12 cellular contexts compared by ENCODE assay signal in the genomic region with DNA sequence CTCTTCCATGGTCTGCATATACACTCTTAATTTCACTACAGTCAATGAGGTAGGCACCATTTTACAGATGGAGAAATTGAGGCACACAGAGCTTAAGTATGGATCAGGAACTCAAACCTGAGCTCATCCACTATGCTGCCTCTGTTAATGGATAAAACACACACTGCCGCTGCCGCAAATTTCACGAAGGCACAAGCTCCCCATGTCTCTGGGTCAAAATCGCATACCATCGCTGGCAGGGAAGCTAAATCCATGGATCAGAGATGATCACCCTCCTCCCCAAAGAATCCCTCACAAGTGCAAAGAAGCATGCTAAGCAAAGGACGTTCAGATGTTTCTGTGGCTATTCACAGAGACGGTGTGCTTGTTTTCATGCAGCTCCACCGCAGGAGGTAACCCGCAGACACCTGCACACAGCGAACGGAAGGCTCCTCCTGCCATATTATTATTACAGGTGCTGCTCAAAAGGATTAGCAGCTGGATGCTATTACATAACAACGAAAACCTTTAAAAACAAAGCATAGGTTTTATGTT.
DNase-seq lines count a peak whose midpoint lies in the region; ATAC-seq and TF ChIP-seq lines count a peak whose summit lies in the region.
"Had no signal": no experiment of that assay in that cellular context is flagged by ENCODE, and none has a peak within 500 bp of the region (broad histone marks: within the 10 kb centered on the region; RNA-seq: fewer than 3 reads in every experiment).

No MANE protein-coding gene starts in this region.

- H3K4me1 ChIP-seq in HCT116 (ENCODE audit: control insufficient read depth in 1 of 2, insufficient read depth in 2 of 2, low read length in 2 of 2) (peaks cover 67 to 82% of the 10 kb centered on the region in 2 experiments), testis (peaks cover 15% of the 10 kb centered on the region)

- no peaks in the 10 kb centered on the region for H3K9me3 Mint-ChIP-seq in immature natural killer cell

- H3K4me3 ChIP-seq in HCT116 (replicated peaks in 1 of 2; ENCODE audit: low read depth in 1 of 2, low read length in 2 of 2) (no peak overlapping the region), testis (no peak overlapping the region)
- H3K4me3 ChIP-seq: GM12878, SJSA1, skin epidermis had no signal

- TF ChIP-seq CTCF in HCT116 (IDR thresholded peaks at IDR 0.05 in 2 of 3, conservative IDR thresholded peaks at IDR 0.05 in 1 of 3; ENCODE audit: borderline replicate concordance in 1 of 3, insufficient read depth in 1 of 3, low read depth in 2 of 3, low read length in 2 of 3), result no peak
- TF ChIP-seq CTCF in testis (IDR thresholded peaks at IDR 0.05), result no peak

- intact Hi-C loops in HCT116 (cut with micrococcal nuclease) (no loop called here), testis (cut with DNase I; ENCODE audit: low total_unique reads) (no loop called here)

- CTCF ChIA-PET in HCT116 (lab: Charles Lee), result no interaction called here

- POLR2A ChIA-PET in HCT116 (lab: Charles Lee), result no interaction called here

- peaks cover 60% of the 10 kb centered on the region for H3K79me2 ChIP-seq in HCT116 (ENCODE audit: insufficient read depth, low read length)

- H3K4me2 ChIP-seq in HCT116 (ENCODE audit: low read length), result peak overlapping the region; percentile 76; the same call in 1 of the 2 replicates

- TF ChIP-seq RAD21 in HCT116 (IDR thresholded peaks at IDR 0.05; ENCODE audit: low read depth), result no peak

- H3K36me3 Mint-ChIP-seq in immature natural killer cell, result peaks cover 0 to 15% (median 4%) of the 10 kb centered on the region in 3 donors

- BruUV-seq in HCT116 (replicated peaks; lab: Mats Ljungman, UMichigan), result no TSS peak

- H3K9me3 ChIP-seq in HCT116 (ENCODE audit: control insufficient read depth in 1 of 2, insufficient read depth in 1 of 2, low read depth in 1 of 2, low read length in 2 of 2), result no peaks in the 10 kb centered on the region
- H3K9me3 ChIP-seq in testis, result no peaks in the 10 kb centered on the region
- H3K9me3 ChIP-seq: SJSA1 had no signal

- H3K27ac ChIP-seq in HCT116 (ENCODE audit: low read depth, low read length), result peak overlapping the region; percentile 98
- no peak overlapping the region for H3K27ac ChIP-seq in testis
- H3K27ac ChIP-seq: SJSA1, skin epidermis had no signal

- no peak overlapping the region for H3K9ac ChIP-seq in HCT116 (ENCODE audit: low read length)

- H3K27ac Mint-ChIP-seq in immature natural killer cell, result no peak overlapping the region

- H4K20me1 ChIP-seq in HCT116 (ENCODE audit: insufficient read depth), result no peaks in the 10 kb centered on the region

- no peak for TF ChIP-seq POLR2A in HCT116 (IDR thresholded peaks at IDR 0.05; ENCODE audit: borderline replicate concordance, extremely low read depth, insufficient read depth, insufficient read length)
- TF ChIP-seq POLR2A in testis (IDR thresholded peaks at IDR 0.05), result no peak

- H3K9me2 ChIP-seq in HCT116 (ENCODE audit: insufficient read depth), result no peaks in the 10 kb centered on the region

- H2AFZ ChIP-seq in HCT116 (ENCODE audit: low read depth, low read length, poor library complexity, severe bottlenecking), result no peak overlapping the region

- peaks cover 0 to 3% (median 0%) of the 10 kb centered on the region in 3 donors for H3K27me3 Mint-ChIP-seq in immature natural killer cell (ENCODE audit: low read depth in 3 of 3)

- no peak overlapping the region for H3K4me3 Mint-ChIP-seq in immature natural killer cell

- DNase-seq in HCT116 (ENCODE audit: low read depth, low spot score) (no peak), NCI-H146 treated with DMSO at 0.1 percent for 48 hours (lab: John Stamatoyannopoulos, UW; ENCODE audit: unreplicated experiment) (peak; percentile 88), SHP77 (lab: John Stamatoyannopoulos, UW) (peak; percentile 44 to 60), iris pigment epithelial cell (ENCODE audit: low read depth) (peak; percentile 29), testis (no peak), NOMO-1 treated with dmso at 0.1 percent for 144 hours (lab: John Stamatoyannopoulos, UW; ENCODE audit: unreplicated experiment) (no peak), immature natural killer cell (no peak)
- DNase-seq: NCI-H1092 treated with DMSO at 0.1 percent for 48 hours had no signal

- ATAC-seq in HCT116 (no peak), GM18520 (IDR thresholded peaks at IDR 0.05; ENCODE audit: unreplicated experiment) (no peak)
- ATAC-seq: GM12878 had no signal

- H3K27me3 ChIP-seq in HCT116 (ENCODE audit: insufficient read depth, low read length), result no peaks in the 10 kb centered on the region
- no peaks in the 10 kb centered on the region for H3K27me3 ChIP-seq in testis
- H3K27me3 ChIP-seq: SJSA1 had no signal

- 89 to 91% methylated on average over 12 of the region's 12 CpGs for WGBS in testis, 2 donors

- RAD21 ChIA-PET in HCT116 (lab: Charles Lee; ENCODE audit: low non-redundant PET in 1 of 2, low total read pairs in 2 of 2, uncharacterized antibody in 2 of 2, unreplicated experiment in 2 of 2), result no interaction called here

- H3K4me1 Mint-ChIP-seq in immature natural killer cell, result peaks cover 60 to 71% of the 10 kb centered on the region in 2 donors

- H3K36me3 ChIP-seq in HCT116 (ENCODE audit: control insufficient read depth in 1 of 2, insufficient read depth in 2 of 2, low read length in 2 of 2), result 0 out of 4 replicates have a peak, but pooled peaks cover under 1 to 7% of the 10 kb centered on the region in 2 experiments
- H3K36me3 ChIP-seq in testis (ENCODE audit: low read depth, missing control alignments), result no peaks in the 10 kb centered on the region

TF ChIP-seq in HCT116, 20 proteins besides CTCF, POLR2A, EP300 and RAD21:
- TF ChIP-seq EZH2 (IDR thresholded peaks at IDR 0.05) (no peak), EZH2phosphoT487 (IDR thresholded peaks at IDR 0.05; ENCODE audit: borderline replicate concordance) (no peak), SIN3A (IDR thresholded peaks at IDR 0.05; ENCODE audit: low read depth) (no peak), POLR2AphosphoS5 (IDR thresholded peaks at IDR 0.05; ENCODE audit: low read depth, low read length) (no peak), EGR1 (IDR thresholded peaks at IDR 0.05; ENCODE audit: low read depth) (no peak), TCF7L2 (IDR thresholded peaks at IDR 0.05; ENCODE audit: borderline replicate concordance, extremely low read depth, insufficient read depth, insufficient read length) (no peak), SP1 (IDR thresholded peaks at IDR 0.05; ENCODE audit: low read depth) (no peak), SRF (IDR thresholded peaks at IDR 0.05; ENCODE audit: low read depth) (no peak), YY1 (IDR thresholded peaks at IDR 0.05; ENCODE audit: extremely low read depth, insufficient replicate concordance, low read depth, low read length) (no peak), ZNF274 (IDR thresholded peaks at IDR 0.05; ENCODE audit: low read depth, low read length) (no peak), JUND (IDR thresholded peaks at IDR 0.05) (no peak), CEBPB (IDR thresholded peaks at IDR 0.05; ENCODE audit: low read depth) (no peak), CBX3 (IDR thresholded peaks at IDR 0.05; ENCODE audit: low read depth) (no peak), ELF1 (IDR thresholded peaks at IDR 0.05; ENCODE audit: borderline replicate concordance, low read depth) (no peak), ATF3 (IDR thresholded peaks at IDR 0.05) (no peak), ZFX (IDR thresholded peaks at IDR 0.05) (no peak), FOSL1 (IDR thresholded peaks at IDR 0.05; ENCODE audit: low read depth) (no peak)
- TF ChIP-seq, protein P1, sequence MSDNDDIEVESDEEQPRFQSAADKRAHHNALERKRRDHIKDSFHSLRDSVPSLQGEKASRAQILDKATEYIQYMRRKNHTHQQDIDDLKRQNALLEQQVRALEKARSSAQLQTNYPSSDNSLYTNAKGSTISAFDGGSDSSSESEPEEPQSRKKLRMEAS (IDR thresholded peaks at IDR 0.05), result no peak
- TF ChIP-seq, protein P2, sequence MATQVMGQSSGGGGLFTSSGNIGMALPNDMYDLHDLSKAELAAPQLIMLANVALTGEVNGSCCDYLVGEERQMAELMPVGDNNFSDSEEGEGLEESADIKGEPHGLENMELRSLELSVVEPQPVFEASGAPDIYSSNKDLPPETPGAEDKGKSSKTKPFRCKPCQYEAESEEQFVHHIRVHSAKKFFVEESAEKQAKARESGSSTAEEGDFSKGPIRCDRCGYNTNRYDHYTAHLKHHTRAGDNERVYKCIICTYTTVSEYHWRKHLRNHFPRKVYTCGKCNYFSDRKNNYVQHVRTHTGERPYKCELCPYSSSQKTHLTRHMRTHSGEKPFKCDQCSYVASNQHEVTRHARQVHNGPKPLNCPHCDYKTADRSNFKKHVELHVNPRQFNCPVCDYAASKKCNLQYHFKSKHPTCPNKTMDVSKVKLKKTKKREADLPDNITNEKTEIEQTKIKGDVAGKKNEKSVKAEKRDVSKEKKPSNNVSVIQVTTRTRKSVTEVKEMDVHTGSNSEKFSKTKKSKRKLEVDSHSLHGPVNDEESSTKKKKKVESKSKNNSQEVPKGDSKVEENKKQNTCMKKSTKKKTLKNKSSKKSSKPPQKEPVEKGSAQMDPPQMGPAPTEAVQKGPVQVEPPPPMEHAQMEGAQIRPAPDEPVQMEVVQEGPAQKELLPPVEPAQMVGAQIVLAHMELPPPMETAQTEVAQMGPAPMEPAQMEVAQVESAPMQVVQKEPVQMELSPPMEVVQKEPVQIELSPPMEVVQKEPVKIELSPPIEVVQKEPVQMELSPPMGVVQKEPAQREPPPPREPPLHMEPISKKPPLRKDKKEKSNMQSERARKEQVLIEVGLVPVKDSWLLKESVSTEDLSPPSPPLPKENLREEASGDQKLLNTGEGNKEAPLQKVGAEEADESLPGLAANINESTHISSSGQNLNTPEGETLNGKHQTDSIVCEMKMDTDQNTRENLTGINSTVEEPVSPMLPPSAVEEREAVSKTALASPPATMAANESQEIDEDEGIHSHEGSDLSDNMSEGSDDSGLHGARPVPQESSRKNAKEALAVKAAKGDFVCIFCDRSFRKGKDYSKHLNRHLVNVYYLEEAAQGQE (IDR thresholded peaks at IDR 0.05; ENCODE audit: low read depth), result no peak

Comparison
In these comparisons a context has a peak if more than half of its experiments do, and no peak if none do; other contexts are left out.
1. DNase-seq: peak in NCI-H146 treated with DMSO at 0.1 percent for 48 hours (single experiment), SHP77 (2 of 2) and iris pigment epithelial cell (single experiment); none in HCT116 (single experiment), testis (single experiment), NOMO-1 treated with dmso at 0.1 percent for 144 hours (single experiment) and immature natural killer cell (0 of 3).